In genomic region chr14:91946313-91947195, GRCh38 we compare ENCODE assay signal across 8 cellular contexts. TPM values are rescaled to one million over a fixed set of nuclear protein-coding genes. Genes with fewer than 3 reads are reported as not detected.
DNase-seq lines count a peak whose midpoint lies in the region; ATAC-seq, FAIRE-seq and TF ChIP-seq lines count a peak whose summit lies in the region.

No MANE protein-coding gene starts in this region.

- peaks cover 6% of the 10 kb centered on the region for H3K4me1 ChIP-seq in astrocyte (ENCODE audit: insufficient read depth, low read length)

- no peaks in the 10 kb centered on the region for H3K36me3 ChIP-seq in astrocyte (ENCODE audit: insufficient read depth, low read length)

- peak in 2 of 3 experiments; percentile 46 to 61 for DNase-seq in NCI-H1417 (lab: John Stamatoyannopoulos, UW)
- DNase-seq in NCI-H1417 treated with DMSO at 0.1 percent for 48 hours (lab: John Stamatoyannopoulos, UW), result no peak
- peak; percentile 22 for DNase-seq in astrocyte (ENCODE audit: low read depth)
- no peak for DNase-seq in immature natural killer cell
- DNase-seq in stimulated activated naive CD8-positive, alpha-beta T cell treated with anti-CD3 and anti-CD28 coated beads, Interleukin-15, amount 100 ng/mL, for 72 hours, result no peak
- no peak for DNase-seq in kidney tubule cell (ENCODE audit: low spot score)

- H3K36me3 Mint-ChIP-seq in astrocyte (ENCODE audit: low read depth, unreplicated experiment) (no peaks in the 10 kb centered on the region), immature natural killer cell (peaks cover 0 to 3% (median 3%) of the 10 kb centered on the region in 3 donors)

- H2AFZ ChIP-seq in astrocyte (ENCODE audit: low read depth, low read length), result peak overlapping the region; percentile 54

- no peak for TF ChIP-seq CTCF in astrocyte (IDR thresholded peaks at IDR 0.05; ENCODE audit: insufficient read depth, low read depth, low read length)

- ATAC-seq in stimulated activated naive CD8-positive, alpha-beta T cell treated with anti-CD3 and anti-CD28 coated beads, Interleukin-15, amount 100 ng/mL, for 72 hours, result no peak
- ATAC-seq in HG03108 (IDR thresholded peaks at IDR 0.05; ENCODE audit: unreplicated experiment) (no peak), HG02885 (IDR thresholded peaks at IDR 0.05; ENCODE audit: poor library complexity, unreplicated experiment) (no peak)

- H3K4me2 ChIP-seq in astrocyte (ENCODE audit: low read length), result peak overlapping the region; percentile 82

- H4K20me1 ChIP-seq in astrocyte (ENCODE audit: insufficient read depth, low read length), result no peaks in the 10 kb centered on the region

- H3K27ac Mint-ChIP-seq in astrocyte (ENCODE audit: unreplicated experiment) (no peak overlapping the region), immature natural killer cell (no peak overlapping the region)
- H3K27ac Mint-ChIP-seq in stimulated activated naive CD8-positive, alpha-beta T cell treated with anti-CD3 and anti-CD28 coated beads, Interleukin-15, amount 100 ng/mL, for 72 hours, result peak overlapping the region in 1 of 2 donors; percentile 90

- H3K4me1 Mint-ChIP-seq in astrocyte (ENCODE audit: low read depth, unreplicated experiment), result no peaks in the 10 kb centered on the region
- peaks cover 19 to 27% of the 10 kb centered on the region in 2 donors for H3K4me1 Mint-ChIP-seq in immature natural killer cell
- peaks cover 45% of the 10 kb centered on the region for H3K4me1 Mint-ChIP-seq in stimulated activated naive CD8-positive, alpha-beta T cell treated with anti-CD3 and anti-CD28 coated beads, Interleukin-15, amount 100 ng/mL, for 72 hours

- H3K4me3 ChIP-seq in astrocyte (ENCODE audit: insufficient read depth, low read depth, low read length), result peak overlapping the region; percentile 62

- no peaks in the 10 kb centered on the region for H3K9me3 ChIP-seq in astrocyte (ENCODE audit: insufficient read depth, low read depth, low read length)

- no peaks in the 10 kb centered on the region for H3K27me3 ChIP-seq in astrocyte (ENCODE audit: insufficient read depth, low read length)

- no peak for FAIRE-seq in astrocyte (lab: Jason Lieb, UNC)

- H3K27me3 Mint-ChIP-seq in astrocyte (ENCODE audit: low read depth, unreplicated experiment) (peaks cover 26% of the 10 kb centered on the region), immature natural killer cell (ENCODE audit: low read depth in 3 of 3) (peaks cover 8 to 21% (median 9%) of the 10 kb centered on the region in 3 donors)
- peaks cover 53% of the 10 kb centered on the region for H3K27me3 Mint-ChIP-seq in stimulated activated naive CD8-positive, alpha-beta T cell treated with anti-CD3 and anti-CD28 coated beads, Interleukin-15, amount 100 ng/mL, for 72 hours

- peak overlapping the region; percentile 87 for H3K4me3 Mint-ChIP-seq in astrocyte (ENCODE audit: unreplicated experiment)
- peak overlapping the region; percentile 80 to 92 (median 85) for H3K4me3 Mint-ChIP-seq in immature natural killer cell
- H3K4me3 Mint-ChIP-seq in stimulated activated naive CD8-positive, alpha-beta T cell treated with anti-CD3 and anti-CD28 coated beads, Interleukin-15, amount 100 ng/mL, for 72 hours, result peak overlapping the region; percentile 91

- H3K9ac ChIP-seq in astrocyte (ENCODE audit: low read length), result peak overlapping the region; percentile 63

- H3K27ac ChIP-seq in astrocyte (ENCODE audit: low read depth, low read length), result no peak overlapping the region

- no peaks in the 10 kb centered on the region for H3K9me3 Mint-ChIP-seq in astrocyte (ENCODE audit: unreplicated experiment)
- no peaks in the 10 kb centered on the region for H3K9me3 Mint-ChIP-seq in immature natural killer cell
- H3K9me3 Mint-ChIP-seq in stimulated activated naive CD8-positive, alpha-beta T cell treated with anti-CD3 and anti-CD28 coated beads, Interleukin-15, amount 100 ng/mL, for 72 hours, result no peaks in the 10 kb centered on the region

- no peaks in the 10 kb centered on the region for H3K79me2 ChIP-seq in astrocyte (ENCODE audit: insufficient read depth, low read length)

RNA-seq across cellular contexts. Expression of gene FBLN5, which starts 0.9 kb away (rescaled TPM):
- total RNA-seq in astrocyte, result 12.5 and 14.9 TPM in 2 replicates
- polyA plus RNA-seq in immature natural killer cell, result 1 to 10 TPM; 3.0 to 3.8 (median 3.0) TPM

Comparison
In these comparisons a context has a peak if more than half of its experiments do, and no peak if none do; other contexts are left out.
1. DNase-seq: peak in NCI-H1417 (2 of 3) and astrocyte (single experiment); none in NCI-H1417 treated with DMSO at 0.1 percent for 48 hours (single experiment), immature natural killer cell (0 of 3), stimulated activated naive CD8-positive, alpha-beta T cell treated with anti-CD3 and anti-CD28 coated beads, Interleukin-15, amount 100 ng/mL, for 72 hours (0 of 2) and kidney tubule cell (single experiment).
2. Peak in every context shown above with its lines, with median percentiles within 50 percentile points of each other: H3K4me3 Mint-ChIP-seq.